23 cellular contexts compared by ENCODE assay signal in genomic region chr15:100615801-100616200, GRCh38.
"Had no signal": no experiment of that assay in that cellular context is flagged by ENCODE, and none has a peak within 500 bp of the region (broad histone marks: within the 10 kb centered on the region; RNA-seq: fewer than 3 reads in every experiment).

No MANE protein-coding gene starts in this region.

- H3K27me3 ChIP-seq: heart left ventricle, neutrophil, stomach had no signal

- FAIRE-seq: endothelial cell of umbilical vein, frontal cortex, small intestine had no signal

- ATAC-seq: heart left ventricle; left ventricle myocardium superior; naive thymus-derived CD8-positive, alpha-beta T cell had no signal

- DNase-seq: effector CD4-positive, alpha-beta T cell; endodermal cell; erythroblast; heart left ventricle; hippocampal formation; islet precursor cell; left ventricle myocardium superior; mesendoderm; naive thymus-derived CD8-positive, alpha-beta T cell; posterior cingulate gyrus; right cardiac atrium; small intestine; stimulated activated CD4-positive, alpha-beta T cell treated with anti-CD3 and anti-CD28 coated beads, Interleukin-12 subunit alpha, Interleukin-12 subunit beta, amount 100 ng/mL, for 4 hours; stimulated activated naive CD4-positive, alpha-beta T cell; stomach; substantia nigra; trophoblast cell had no signal

- H3K27ac ChIP-seq: coronary artery, heart left ventricle, neutrophil, stomach, thoracic aorta had no signal

- H3K4me3 ChIP-seq: coronary artery, heart left ventricle, lung, stomach, thoracic aorta had no signal

- H3K9me3 ChIP-seq: heart left ventricle, neutrophil, stomach, thoracic aorta had no signal
